In the genomic region with DNA sequence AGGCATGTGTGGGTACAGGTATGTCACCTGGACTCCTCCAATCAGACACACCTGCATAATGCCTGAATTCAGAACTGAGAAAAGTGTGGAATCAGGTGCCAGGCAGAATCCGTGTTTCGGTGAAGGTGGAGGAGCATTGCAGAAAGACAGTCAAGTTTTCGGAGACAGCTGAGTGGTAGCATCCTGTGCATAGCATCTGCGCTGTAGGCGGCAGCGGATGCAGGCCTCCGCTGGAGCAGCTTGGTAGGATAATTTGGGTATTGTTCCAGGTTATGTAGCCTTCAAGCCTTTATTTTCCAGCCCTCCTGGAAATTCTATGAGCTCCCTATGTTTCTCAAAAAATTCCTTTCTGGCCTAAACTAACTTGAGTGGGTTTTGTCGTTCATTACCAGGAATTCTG, we compare ENCODE assay signal across 27 cellular contexts.
"Had no signal": no experiment of that assay in that cellular context is flagged by ENCODE, and none has a peak within 500 bp of the region (broad histone marks: within the 10 kb centered on the region; RNA-seq: fewer than 3 reads in every experiment).

No MANE protein-coding gene starts in this region.

- H3K27me3 ChIP-seq: adrenal gland had no signal

- H3K27ac ChIP-seq: adrenal gland, VCaP had no signal

- H3K4me3 ChIP-seq: adrenal gland had no signal

- H3K9me3 ChIP-seq: adrenal gland had no signal

- DNase-seq: activated B cell treated with CpG ODN at 0.5 μM for 24 hours; activated CD4-positive, alpha-beta memory T cell treated with anti-CD3 and anti-CD28 coated beads for 36 hours; activated CD4-positive, alpha-beta T cell treated with anti-CD3 and anti-CD28 coated beads for 4 hours; activated CD4-positive, alpha-beta T cell treated with anti-CD3 and anti-CD28 coated beads, Interleukin-2, amount 10 ng/mL, durations not matched to agents 24 days and 14 days; activated CD4-positive, alpha-beta T cell treated with anti-CD3 and anti-CD28 coated beads, Interleukin-2, amount 50 U/mL, for 1 hour; activated CD4-positive, alpha-beta T cell treated with anti-CD3 and anti-CD28 coated beads, Interleukin-2, amount 50 U/mL, for 4 hours; activated CD4-positive, CD25-positive, alpha-beta regulatory T cell treated with anti-CD3 and anti-CD28 coated beads, Interleukin-2, amount 50 U/mL, for 72 hours; activated CD8-positive, alpha-beta memory T cell treated with anti-CD3 and anti-CD28 coated beads, Interleukin-2, amount 50 U/mL, for 4 hours; activated CD8-positive, alpha-beta T cell treated with anti-CD3 and anti-CD28 coated beads for 36 hours; activated effector memory CD4-positive, alpha-beta T cell treated with anti-CD3 and anti-CD28 coated beads, Interleukin-2, amount 50 U/mL, for 16 hours; activated gamma-delta T cell treated with Interleukin-2 at 50 U/mL for 16 hours; activated naive CD4-positive, alpha-beta T cell; activated naive CD4-positive, alpha-beta T cell treated with anti-CD3 and anti-CD28 coated beads for 36 hours; activated naive CD4-positive, alpha-beta T cell treated with anti-CD3 and anti-CD28 coated beads, Interleukin-2, amount 50 U/mL, for 16 hours; activated naive CD8-positive, alpha-beta T cell treated with anti-CD3 and anti-CD28 coated beads for 36 hours; activated T-cell treated with anti-CD3 and anti-CD28 coated beads for 4 hours; activated T-cell treated with anti-CD3 and anti-CD28 coated beads, Interleukin-2, amount 50 U/mL, for 1 hour; activated T-cell treated with anti-CD3 and anti-CD28 coated beads, Interleukin-2, amount 50 U/mL, for 4 hours; activated T-cell treated with anti-CD3 and anti-CD28 coated beads, Interleukin-2, amount 50 U/mL, for 72 hours; adrenal gland; amniotic stem cell; aorta; central memory CD4-positive, alpha-beta T cell; T-helper 1 cell; T-helper 2 cell; T-helper 9 cell had no signal

- H3K36me3 ChIP-seq: adrenal gland had no signal
